In the genomic region with DNA sequence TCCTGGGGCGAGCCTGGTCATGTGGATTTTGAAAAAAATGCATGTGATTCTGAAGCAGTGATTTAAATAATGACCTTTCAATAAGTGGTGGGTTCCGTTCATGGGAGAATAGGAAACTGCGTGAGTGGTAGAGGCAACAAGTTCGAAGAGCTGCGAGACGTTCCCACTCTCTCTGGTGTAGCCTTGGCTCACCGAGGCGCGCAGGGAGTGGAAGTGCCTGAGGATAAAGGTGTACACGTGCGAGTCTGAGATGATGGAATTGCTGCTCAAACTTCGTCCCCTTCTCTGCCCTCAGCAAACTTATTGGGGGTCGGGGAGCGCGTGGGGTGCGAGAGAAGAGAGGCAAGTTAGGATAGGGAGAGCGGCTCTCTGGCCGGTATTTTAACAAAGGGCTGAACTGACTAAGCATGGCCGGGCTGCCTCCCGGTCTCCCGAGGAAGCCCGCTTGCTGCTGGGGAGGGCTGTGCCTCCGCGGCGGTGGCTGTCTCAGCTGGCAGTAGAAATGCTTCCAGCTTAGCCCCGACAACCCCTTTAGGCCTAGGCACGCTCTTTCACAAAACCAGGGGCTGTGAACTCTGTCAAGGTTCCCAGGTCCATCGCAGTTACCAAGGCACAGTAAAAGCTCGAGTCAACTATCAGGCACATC, we compare ENCODE assay signal across 8 cellular contexts. TPM values are rescaled to one million over a fixed set of nuclear protein-coding genes. Genes with fewer than 3 reads are reported as not detected.
A peak's percentile ranks its signal among the peaks of the same experiment; 100 is the strongest.
DNase-seq lines count a peak whose midpoint lies in the region; ATAC-seq and TF ChIP-seq lines count a peak whose summit lies in the region.

No MANE protein-coding gene starts in this region.

- CTCF ChIA-PET in A673 (lab: Charles Lee): interaction anchor here (1.0 kb wide), 1 partner anchor 296 kb away, joined by 5 read pairs; a partner anchor contains a TSS

- peak overlapping the region; percentile 92 for H3K27ac ChIP-seq in A673 (ENCODE audit: low read depth, low read length, poor library complexity, severe bottlenecking)

- H3K4me3 Mint-ChIP-seq in activated naive CD4-positive, alpha-beta T cell treated with anti-CD3 and anti-CD28 coated beads, Interleukin-2, amount 50 U/mL, for 24 hours: peak overlapping the region; percentile 97

- H3K36me3 Mint-ChIP-seq in activated naive CD4-positive, alpha-beta T cell treated with anti-CD3 and anti-CD28 coated beads, Interleukin-2, amount 50 U/mL, for 24 hours: peaks cover 13% of the 10 kb centered on the region

- H3K36me3 ChIP-seq in A673 (ENCODE audit: insufficient read depth, low read length, poor library complexity, severe bottlenecking): peaks cover 14% of the 10 kb centered on the region

- H3K27ac Mint-ChIP-seq in activated naive CD4-positive, alpha-beta T cell treated with anti-CD3 and anti-CD28 coated beads, Interleukin-2, amount 50 U/mL, for 24 hours: peak overlapping the region; percentile 98

- no peaks in the 10 kb centered on the region for H3K27me3 ChIP-seq in A673 (replicated peaks; ENCODE audit: insufficient read depth, low read depth, low read length, poor library complexity)

- intact Hi-C loops in A673 (cut with micrococcal nuclease; ENCODE audit: unreplicated experiment) (loop anchor here (1.0 to 5.0 kb wide), 2 partner anchors 34 to 639 kb away; a partner anchor contains a TSS), left cardiac atrium (cut with DNase I) (loop anchor here in 1 of 2 donors (2.0 kb wide), 1 partner anchor 33 kb away; a partner anchor contains a TSS)

- TSS peak; percentile 96 for BruUV-seq in A673 (replicated peaks; lab: Mats Ljungman, UMichigan)

- H3K4me1 Mint-ChIP-seq in activated naive CD4-positive, alpha-beta T cell treated with anti-CD3 and anti-CD28 coated beads, Interleukin-2, amount 50 U/mL, for 24 hours: peaks cover 49% of the 10 kb centered on the region

- POLR2A ChIA-PET in A673 (lab: Charles Lee; ENCODE audit: low non-redundant PET): no interaction called here

- peak overlapping the region; percentile 75 for H3K4me3 ChIP-seq in A673 (ENCODE audit: low read depth, low read length, poor library complexity, severe bottlenecking)

- TF ChIP-seq CTCF in A673 (conservative IDR thresholded peaks at IDR 0.05; ENCODE audit: low read depth, low read length): no peak

- H3K9me3 Mint-ChIP-seq in activated naive CD4-positive, alpha-beta T cell treated with anti-CD3 and anti-CD28 coated beads, Interleukin-2, amount 50 U/mL, for 24 hours: no peaks in the 10 kb centered on the region

- H3K27me3 Mint-ChIP-seq in activated naive CD4-positive, alpha-beta T cell treated with anti-CD3 and anti-CD28 coated beads, Interleukin-2, amount 50 U/mL, for 24 hours: no peaks in the 10 kb centered on the region

- H3K4me1 ChIP-seq in A673 (ENCODE audit: insufficient read depth, low read length, poor library complexity, severe bottlenecking): peaks cover 15% of the 10 kb centered on the region

- H3K9me3 ChIP-seq in A673 (ENCODE audit: low read depth, low read length, poor library complexity, severe bottlenecking): no peaks in the 10 kb centered on the region

- DNase-seq in A673 (ENCODE audit: low spot score): peak; percentile 39
- DNase-seq in RKO (ENCODE audit: low spot score): peak; percentile 44
- peak; percentile 43 for DNase-seq in left cardiac atrium
- peak; percentile 10 for DNase-seq in pulmonary artery endothelial cell (ENCODE audit: low read depth, low spot score)
- DNase-seq in NCI-H187 (lab: John Stamatoyannopoulos, UW): no peak

- ATAC-seq in GM18511 (IDR thresholded peaks at IDR 0.05; ENCODE audit: unreplicated experiment) (peak; percentile 28), HG02970 (IDR thresholded peaks at IDR 0.05; ENCODE audit: low FRiP score, unreplicated experiment) (peak; percentile 17), left cardiac atrium (peak; percentile 18 to 39)

RNA-seq across cellular contexts. Expression of a gene that starts 0.9 kb away (rescaled TPM):
- total RNA-seq in A673 (2021) (240 and 278 TPM in 2 replicates), left cardiac atrium (10 to 100 TPM; 84.1 to 90.3 TPM), pulmonary artery endothelial cell (234 and 366 TPM in 2 replicates)

RNA-seq across cellular contexts. Expression of a gene that starts 22.5 kb away (rescaled TPM):
- total RNA-seq in A673 (2021) (147 and 161 TPM in 2 replicates), left cardiac atrium (10 to 100 TPM; 63.7 to 73.2 TPM), pulmonary artery endothelial cell (173 and 185 TPM in 2 replicates)

RNA-seq across cellular contexts. Expression of a gene that starts 33.2 kb away (rescaled TPM):
- total RNA-seq in A673 (2021) (135 and 146 TPM in 2 replicates), left cardiac atrium (1 to 10 TPM; 1.8 to 3.2 TPM), pulmonary artery endothelial cell (36.1 and 56.6 TPM in 2 replicates)

Comparison
In these comparisons a context has a peak if more than half of its experiments do, and no peak if none do; other contexts are left out.
1. DNase-seq: peak in A673 (single experiment), RKO (single experiment), left cardiac atrium (single experiment) and pulmonary artery endothelial cell (single experiment); none in NCI-H187 (0 of 2).
2. Peak in every context shown above with its lines, with median percentiles within 50 percentile points of each other: ATAC-seq.